ENCODE assay signal across 26 cellular contexts in genomic region chr3:23258110-23258509, GRCh38. TPM values are rescaled to one million over a fixed set of nuclear protein-coding genes. Genes with fewer than 3 reads are reported as not detected.
DNase-seq lines count a peak whose midpoint lies in the region; ATAC-seq, FAIRE-seq and TF ChIP-seq lines count a peak whose summit lies in the region.
"Had no signal": no experiment of that assay in that cellular context is flagged by ENCODE, and none has a peak within 500 bp of the region (broad histone marks: within the 10 kb centered on the region; RNA-seq: fewer than 3 reads in every experiment).

No MANE protein-coding gene starts in this region.

- no peak overlapping the region for H2AFZ ChIP-seq in IMR-90 (replicated peaks; ENCODE audit: low read length, poor library complexity)

- H4K20me1 ChIP-seq in IMR-90 (ENCODE audit: insufficient read depth, low read length) = no peaks in the 10 kb centered on the region

- H3K9me3 ChIP-seq in IMR-90 (ENCODE audit: control insufficient read depth, insufficient read depth, low read length) (no peaks in the 10 kb centered on the region), T-helper 17 cell (ENCODE audit: control insufficient read depth, low read length, poor library complexity, severe bottlenecking) (no peaks in the 10 kb centered on the region)
- no peaks in the 10 kb centered on the region for H3K9me3 ChIP-seq in CD8-positive, alpha-beta T cell (ENCODE audit: low read length)
- H3K9me3 ChIP-seq: gastrocnemius medialis, lower lobe of right lung, sigmoid colon, tibial nerve had no signal

- no peak overlapping the region for H3K27ac ChIP-seq in IMR-90 (ENCODE audit: insufficient read depth, low read length)
- no peak overlapping the region for H3K27ac ChIP-seq in CD8-positive, alpha-beta T cell (ENCODE audit: low read depth, low read length)
- H3K27ac ChIP-seq: KMS-11, lower lobe of right lung, sigmoid colon, tibial nerve had no signal

- intact Hi-C loops in IMR-90 (cut with micrococcal nuclease) = no loop called here
- intact Hi-C loops in CD8-positive, alpha-beta T cell (cut with DNase I, micrococcal nuclease) = no loop called here

- no peak overlapping the region for H3K56ac ChIP-seq in IMR-90 (ENCODE audit: extremely low read depth, insufficient read depth, low read length)

- ATAC-seq in IMR-90 (ENCODE audit: low read depth) (no peak), T-helper 17 cell (no peak)
- no peak for ATAC-seq in activated CD4-positive, CD25-positive, alpha-beta regulatory T cell treated with anti-CD3 and anti-CD28 coated beads, Interleukin-2, amount 50 U/mL, for 24 hours
- no peak for ATAC-seq in CD8-positive, alpha-beta T cell
- ATAC-seq: activated CD8-positive, alpha-beta memory T cell treated with anti-CD3 and anti-CD28 coated beads, Interleukin-2, amount 10 ng/mL, durations not matched to agents 7 days and 5 days; activated T-cell treated with anti-CD3 and anti-CD28 coated beads, Interleukin-2, amount 50 U/mL, for 4 hours; esophagus mucosa; gastrocnemius medialis; lower lobe of right lung; natural killer cell treated with Interleukin-12 subunit alpha and Interleukin-12 subunit beta and Interleukin-15 and Interleukin-18, amount 100 ng/mL, for 72 hours had no signal

- H3K9me3 Mint-ChIP-seq in immature natural killer cell = peaks cover 0 to 4% (median 0%) of the 10 kb centered on the region in 6 donors
- H3K9me3 Mint-ChIP-seq in CD8-positive, alpha-beta T cell = no peaks in the 10 kb centered on the region
- H3K9me3 Mint-ChIP-seq: dendritic cell treated with granulocyte-macrophage colony-stimulating factor and Interleukin-4, amounts not matched to agents 40 ng/mL and 50 ng/mL, for 4 days had no signal

- H3K4me1 Mint-ChIP-seq in T-helper 17 cell (peaks cover 6% of the 10 kb centered on the region), immature natural killer cell (no peaks in the 10 kb centered on the region)
- H3K4me1 Mint-ChIP-seq in CD8-positive, alpha-beta T cell (ENCODE audit: low read depth) = peaks cover 14% of the 10 kb centered on the region
- H3K4me1 Mint-ChIP-seq: activated CD8-positive, alpha-beta memory T cell treated with anti-CD3 and anti-CD28 coated beads, Interleukin-2, amount 10 ng/mL, durations not matched to agents 7 days and 5 days had no signal

- H4K91ac ChIP-seq in IMR-90 (ENCODE audit: insufficient read depth, low read depth, low read length) = no peak overlapping the region

- FAIRE-seq in GM12892 (lab: Jason Lieb, UNC) = peak; percentile 50
- FAIRE-seq: GM12891 had no signal

- H3K27me3 Mint-ChIP-seq in T-helper 17 cell (no peaks in the 10 kb centered on the region), immature natural killer cell (ENCODE audit: low read depth in 3 of 3) (peaks cover 0 to 2% (median 0%) of the 10 kb centered on the region in 3 donors)
- no peaks in the 10 kb centered on the region for H3K27me3 Mint-ChIP-seq in CD8-positive, alpha-beta T cell (ENCODE audit: low read depth)
- H3K27me3 Mint-ChIP-seq: activated B cell treated with CpG ODN at 0.5 μM for 24 hours; activated CD8-positive, alpha-beta memory T cell treated with anti-CD3 and anti-CD28 coated beads, Interleukin-2, amount 10 ng/mL, durations not matched to agents 7 days and 5 days; dendritic cell treated with granulocyte-macrophage colony-stimulating factor and Interleukin-4, amounts not matched to agents 40 ng/mL and 50 ng/mL, for 4 days had no signal

- no peak overlapping the region for H2AK9ac ChIP-seq in IMR-90 (replicated peaks; ENCODE audit: low read depth, low read length, poor library complexity)

- CTCF ChIA-PET in IMR-90 (lab: Yijun Ruan, JAX) = no interaction called here
- CTCF ChIA-PET in CD8-positive, alpha-beta T cell (lab: Charles Lee) = no interaction called here

- H2BK20ac ChIP-seq in IMR-90 (ENCODE audit: low read depth, low read length) = no peak overlapping the region

- H4K8ac ChIP-seq in IMR-90 (ENCODE audit: low read depth in 2 of 2, low read length in 2 of 2) = no peak overlapping the region

- no peak overlapping the region for H2BK15ac ChIP-seq in IMR-90 (ENCODE audit: low read depth, low read length)

- peaks cover 15 to 18% of the 10 kb centered on the region in 2 experiments for H3K79me1 ChIP-seq in IMR-90 (ENCODE audit: low read depth in 1 of 2, low read length in 2 of 2)

- no peaks in the 10 kb centered on the region for H3K27me3 ChIP-seq in IMR-90 (ENCODE audit: control insufficient read depth, insufficient read depth, low read length)
- no peaks in the 10 kb centered on the region for H3K27me3 ChIP-seq in CD8-positive, alpha-beta T cell (ENCODE audit: insufficient read depth, low read length)
- H3K27me3 ChIP-seq: gastrocnemius medialis, sigmoid colon, tibial nerve had no signal

- H2BK5ac ChIP-seq in IMR-90 (ENCODE audit: low read depth, low read length, poor library complexity, severe bottlenecking) = no peak overlapping the region

- no peak overlapping the region for H3K18ac ChIP-seq in IMR-90 (ENCODE audit: low read depth, low read length)

- H3K23ac ChIP-seq in IMR-90 (ENCODE audit: low read depth, low read length) = no peak overlapping the region

- no peak for TF ChIP-seq RAD21 in IMR-90 (IDR thresholded peaks at IDR 0.05; ENCODE audit: low read length)

- H3K27ac Mint-ChIP-seq in T-helper 17 cell (no peak overlapping the region), immature natural killer cell (no peak overlapping the region)
- no peak overlapping the region for H3K27ac Mint-ChIP-seq in CD8-positive, alpha-beta T cell
- H3K27ac Mint-ChIP-seq: activated B cell treated with CpG ODN at 0.5 μM for 24 hours; activated CD8-positive, alpha-beta memory T cell treated with anti-CD3 and anti-CD28 coated beads, Interleukin-2, amount 10 ng/mL, durations not matched to agents 7 days and 5 days; dendritic cell treated with granulocyte-macrophage colony-stimulating factor and Interleukin-4, amounts not matched to agents 40 ng/mL and 50 ng/mL, for 4 days; natural killer cell treated with Interleukin-12 subunit alpha and Interleukin-12 subunit beta and Interleukin-15 and Interleukin-18, amount 100 ng/mL, for 72 hours had no signal

- no peak overlapping the region for H2AK5ac ChIP-seq in IMR-90 (ENCODE audit: low read depth, low read length)

- H3K4ac ChIP-seq in IMR-90 (ENCODE audit: low read depth, low read length) = no peak overlapping the region

- no peak overlapping the region for H2BK120ac ChIP-seq in IMR-90 (ENCODE audit: low read depth, low read length)

- TF ChIP-seq CTCF in IMR-90 (conservative IDR thresholded peaks at IDR 0.05; ENCODE audit: low read depth, low read length) = no peak
- no peak for TF ChIP-seq CTCF in choroid plexus epithelial cell (conservative IDR thresholded peaks at IDR 0.05; ENCODE audit: low read depth, low read length)
- no peak for TF ChIP-seq CTCF in CD8-positive, alpha-beta T cell (IDR thresholded peaks at IDR 0.05)

- H3K14ac ChIP-seq in IMR-90 (replicated peaks; ENCODE audit: low read depth, low read length) = no peak overlapping the region

- no peaks in the 10 kb centered on the region for H3K36me3 Mint-ChIP-seq in T-helper 17 cell (ENCODE audit: low read depth)
- H3K36me3 Mint-ChIP-seq in immature natural killer cell = no peaks in the 10 kb centered on the region
- no peaks in the 10 kb centered on the region for H3K36me3 Mint-ChIP-seq in CD8-positive, alpha-beta T cell
- H3K36me3 Mint-ChIP-seq: activated CD8-positive, alpha-beta memory T cell treated with anti-CD3 and anti-CD28 coated beads, Interleukin-2, amount 10 ng/mL, durations not matched to agents 7 days and 5 days; natural killer cell treated with Interleukin-12 subunit alpha and Interleukin-12 subunit beta and Interleukin-15 and Interleukin-18, amount 100 ng/mL, for 72 hours had no signal

- BruUV-seq in IMR-90 (replicated peaks; lab: Mats Ljungman, UMichigan) = no TSS peak

- no peak overlapping the region for H4K5ac ChIP-seq in IMR-90 (ENCODE audit: low read depth, low read length)

- in situ Hi-C loops in IMR-90 (cut with MboI; ENCODE audit: low sequenced_read_pairs) = no loop called here

- peaks cover 2% of the 10 kb centered on the region; the same call in 1 of the 2 replicates for H3K4me1 ChIP-seq in IMR-90 (ENCODE audit: control insufficient read depth, insufficient read depth, low read length)
- no peaks in the 10 kb centered on the region for H3K4me1 ChIP-seq in CD8-positive, alpha-beta T cell (ENCODE audit: insufficient read depth, low read length)

- DNase-seq in GM12892 (ENCODE audit: insufficient read length) = no peak
- DNase-seq in IMR-90 = peak; percentile 53
- DNase-seq in choroid plexus epithelial cell (ENCODE audit: low read depth) = peak; percentile 39
- DNase-seq in myocyte (ENCODE audit: low read depth) = peak; percentile 37
- DNase-seq in T-helper 17 cell = no peak
- DNase-seq in immature natural killer cell = no peak
- no peak for DNase-seq in CD8-positive, alpha-beta T cell
- DNase-seq: activated B cell treated with CpG ODN at 0.5 μM for 24 hours; activated CD4-positive, alpha-beta T cell treated with anti-CD3 and anti-CD28 coated beads, Interleukin-2, amount 50 U/mL, for 4 hours; activated CD8-positive, alpha-beta memory T cell treated with anti-CD3 and anti-CD28 coated beads, Interleukin-2, amount 10 ng/mL, durations not matched to agents 7 days and 5 days; activated gamma-delta T cell treated with Interleukin-2 at 50 U/mL for 16 hours; activated T-cell treated with anti-CD3 and anti-CD28 coated beads, Interleukin-2, amount 50 U/mL, for 4 hours; central memory CD4-positive, alpha-beta T cell; gastrocnemius medialis; lower lobe of right lung; NCI-H146; sigmoid colon; stimulated activated CD4-positive, alpha-beta T cell treated with anti-CD3 and anti-CD28 coated beads, Interleukin-4, amount 100 ng/mL, for 1 hour; T-helper 1 cell had no signal

- TF ChIP-seq POLR2A in GM12892 (IDR thresholded peaks at IDR 0.05; ENCODE audit: low read depth, low read length) (no peak), IMR-90 (IDR thresholded peaks at IDR 0.05; ENCODE audit: low read depth, low read length) (no peak)

- H3K9ac ChIP-seq in IMR-90 (ENCODE audit: low read depth, low read length) = no peak overlapping the region
- H3K9ac ChIP-seq: KMS-11 had no signal

- dilution Hi-C loops in IMR-90 (cut with HindIII; ENCODE audit: low sequenced_read_pairs, unreplicated experiment) = no loop called here

- H3K4me3 ChIP-seq in IMR-90 (ENCODE audit: insufficient read depth, low read depth, low read length) (no peak overlapping the region), choroid plexus epithelial cell (ENCODE audit: low read depth, low read length) (no peak overlapping the region)
- no peak overlapping the region for H3K4me3 ChIP-seq in CD8-positive, alpha-beta T cell (ENCODE audit: low read depth, low read length)
- H3K4me3 ChIP-seq: gastrocnemius medialis, lower lobe of right lung, sigmoid colon, tibial nerve had no signal

- POLR2A ChIA-PET in IMR-90 (lab: Charles Lee; ENCODE audit: unreplicated experiment) = no interaction called here
- POLR2A ChIA-PET in CD8-positive, alpha-beta T cell (lab: Charles Lee) = no interaction called here

- 100% methylated on average over 2 of the region's 6 CpGs; no CpG with 5 or more reads in 1 of the 2 experiments for WGBS in IMR-90 (ENCODE audit: extremely low coverage in 2 of 2, insufficient read length in 1 of 2), 2 experiments

- no peak overlapping the region; the same call in 1 of the 2 replicates for H3K4me2 ChIP-seq in IMR-90 (ENCODE audit: low read depth, low read length)
- H3K4me2 ChIP-seq: KMS-11 had no signal

- H3K9me1 ChIP-seq in IMR-90 (ENCODE audit: insufficient read depth, low read length) = peaks cover 8% of the 10 kb centered on the region; the same call in 1 of the 2 replicates

- H3K4me3 Mint-ChIP-seq in T-helper 17 cell (no peak overlapping the region), immature natural killer cell (no peak overlapping the region)
- no peak overlapping the region for H3K4me3 Mint-ChIP-seq in CD8-positive, alpha-beta T cell
- H3K4me3 Mint-ChIP-seq: activated B cell treated with CpG ODN at 0.5 μM for 24 hours; activated CD8-positive, alpha-beta memory T cell treated with anti-CD3 and anti-CD28 coated beads, Interleukin-2, amount 10 ng/mL, durations not matched to agents 7 days and 5 days; activated T-cell treated with anti-CD3 and anti-CD28 coated beads, Interleukin-2, amount 50 U/mL, for 4 hours; dendritic cell treated with granulocyte-macrophage colony-stimulating factor and Interleukin-4, amounts not matched to agents 40 ng/mL and 50 ng/mL, for 4 days; natural killer cell treated with Interleukin-12 subunit alpha and Interleukin-12 subunit beta and Interleukin-15 and Interleukin-18, amount 100 ng/mL, for 72 hours had no signal

- no peaks in the 10 kb centered on the region for H3K36me3 ChIP-seq in IMR-90 (ENCODE audit: control insufficient read depth, insufficient read depth, low read length)
- H3K36me3 ChIP-seq in CD8-positive, alpha-beta T cell (ENCODE audit: insufficient read depth, low read length) = no peaks in the 10 kb centered on the region
- H3K36me3 ChIP-seq: gastrocnemius medialis, lower lobe of right lung, sigmoid colon, tibial nerve had no signal

RNA-seq across cellular contexts. Expression of gene UBE2E2, which starts 55.0 kb away (rescaled TPM):
- 34.3 TPM for polyA plus RNA-seq in GM12892 (2012; ENCODE audit: missing spikeins)
- total RNA-seq in IMR-90 (2012; rRNA removed) = 18.6 and 18.9 TPM in 2 replicates
- polyA plus RNA-seq in IMR-90 (2012; rRNA removed) = 32.7 and 35.2 TPM in 2 replicates
- 21.6 and 35.3 TPM in 2 replicates for polyA plus RNA-seq in IMR-90 (2012; cell fraction: cytosol; rRNA removed)
- polyA plus RNA-seq in IMR-90 (2012; cell fraction: nucleus; rRNA removed; ENCODE audit: low replicate concordance) = 7.7 and 18.3 TPM in 2 replicates
- total RNA-seq in myocyte = 44.3 and 58.1 TPM in 2 replicates
- polyA plus RNA-seq in myocyte (2012) = 60.5 TPM
- total RNA-seq in T-helper 17 cell = 1 to 10 TPM; 5.0 to 7.6 TPM
- polyA plus RNA-seq in immature natural killer cell = 10 to 100 TPM in 1 of 3 donors, 1 to 10 TPM in 2; 1.8 to 12.9 (median 5.0) TPM
- total RNA-seq in CD8-positive, alpha-beta T cell = 10 to 100 TPM in 1 of 2 experiments, 1 to 10 TPM in 1; 9.5 to 14.2 TPM

Comparison
In these comparisons a context has a peak if more than half of its experiments do, and no peak if none do; other contexts are left out.
1. DNase-seq: peak in IMR-90 (single experiment), choroid plexus epithelial cell (single experiment) and myocyte (single experiment); none in GM12892 (single experiment), T-helper 17 cell (0 of 3), immature natural killer cell (0 of 3) and CD8-positive, alpha-beta T cell (0 of 7).